ENCODE assay signal across 20 cellular contexts in genomic region chr7:39480901-39481300, GRCh38.
"Had no signal": no experiment of that assay in that cellular context is flagged by ENCODE, and none has a peak within 500 bp of the region (broad histone marks: within the 10 kb centered on the region; RNA-seq: fewer than 3 reads in every experiment).

No MANE protein-coding gene starts in this region.

- H3K27ac ChIP-seq: left ventricle myocardium inferior, ovary, skin epidermis, stomach, thoracic aorta, tibial artery, upper lobe of right lung had no signal

- H3K9me3 ChIP-seq: left ventricle myocardium inferior, ovary, stomach, thoracic aorta, tibial artery, upper lobe of right lung had no signal

- H3K4me3 ChIP-seq: left ventricle myocardium inferior, lung, ovary, skin epidermis, stomach, thoracic aorta, tibial artery, upper lobe of right lung had no signal

- H3K27me3 ChIP-seq: ovary, stomach, tibial artery, upper lobe of right lung had no signal

- H3K4me1 ChIP-seq: left ventricle myocardium inferior, stomach, tibial artery, upper lobe of right lung had no signal

- H3K36me3 ChIP-seq: left ventricle myocardium inferior, ovary, stomach, thoracic aorta, tibial artery, upper lobe of right lung had no signal

- DNase-seq: hippocampal formation; left ventricle myocardium inferior; mesendoderm; naive thymus-derived CD4-positive, alpha-beta T cell; ovary; retina; right cardiac atrium; stimulated activated CD4-positive, alpha-beta T cell treated with anti-CD3 and anti-CD28 coated beads, Interleukin-12 subunit alpha, Interleukin-12 subunit beta, amount 100 ng/mL, for 4 hours; stimulated activated CD4-positive, alpha-beta T cell treated with anti-CD3 and anti-CD28 coated beads, Interleukin-15, amount 100 ng/mL, for 24 hours; stimulated activated CD4-positive, alpha-beta T cell treated with anti-CD3 and anti-CD28 coated beads, Interleukin-2, amount 100 ng/mL, for 24 hours; stimulated activated CD4-positive, alpha-beta T cell treated with anti-CD3 and anti-CD28 coated beads, Interleukin-4, amount 100 ng/mL, for 1 hour; stimulated activated naive B cell treated with anti-CD40 and anti-IgM and Interleukin-4, amounts not matched to agents 10 μg/mL and 1 μg/mL and 100 μg/mL, for 72 hours; stimulated activated naive CD8-positive, alpha-beta T cell treated with anti-CD3 and anti-CD28 coated beads, Interleukin-15, Interleukin-2, amounts not matched to agents 100 U/mL and 50 U/mL, for 24 hours; stomach; tibial artery; trophoblast cell; upper lobe of right lung had no signal
